23 cellular contexts compared by ENCODE assay signal in genomic region chr1:53458634-53459033, GRCh38. TPM values are rescaled to one million over a fixed set of nuclear protein-coding genes. Genes with fewer than 3 reads are reported as not detected.
"Had no signal": no experiment of that assay in that cellular context is flagged by ENCODE, and none has a peak within 500 bp of the region (broad histone marks: within the 10 kb centered on the region; RNA-seq: fewer than 3 reads in every experiment).

No MANE protein-coding gene starts in this region.

- ATAC-seq: T-cell had no signal

- H3K27ac ChIP-seq: HL-60 had no signal

- H3K4me3 Mint-ChIP-seq: T-cell had no signal

- H3K9me3 ChIP-seq: SK-N-SH had no signal

- H3K27ac Mint-ChIP-seq: T-cell had no signal

- H3K36me3 Mint-ChIP-seq: T-cell had no signal

- H3K9me3 Mint-ChIP-seq: T-cell had no signal

- H3K9ac ChIP-seq: SK-N-SH had no signal

- DNase-seq: KBM-7, MV-4-11, NCI-H1048, NCI-H1105, NCI-H1417, NCI-H1436 treated with DMSO at 0.1 percent for 48 hours, NCI-H1694, NCI-H187 treated with DMSO at 0.1 percent for 48 hours, NCI-H2029 treated with DMSO at 0.1 percent for 48 hours, NCI-H2171 treated with DMSO at 0.1 percent for 48 hours, NCI-H524, NCI-H526 treated with DMSO at 0.1 percent for 48 hours, NCI-H748 treated with DMSO at 0.1 percent for 48 hours, Right ventricle myocardium superior, RPMI8226, SK-N-SH, SW 1271, T-cell had no signal

- H3K4me2 ChIP-seq: SK-N-SH had no signal

RNA-seq across cellular contexts. Expression of gene DMRTB1, which starts 0.6 kb away (rescaled TPM):
- total RNA-seq: LHCN-M2, MCF 10A, NCI-H460, Right ventricle myocardium superior, SK-MEL-5, T-cell had no signal
- polyA plus RNA-seq: SK-N-SH had no signal
